Comparison of ENCODE assay signal across 22 cellular contexts in genomic region chr1:3282656-3283430, GRCh38.
"Had no signal": no experiment of that assay in that cellular context is flagged by ENCODE, and none has a peak within 500 bp of the region (broad histone marks: within the 10 kb centered on the region; RNA-seq: fewer than 3 reads in every experiment).

No MANE protein-coding gene starts in this region.

- H3K4me3 ChIP-seq: colonic mucosa, gastrocnemius medialis, lower lobe of right lung, neural progenitor cell, right lobe of liver, upper lobe of left lung, vagina had no signal

- FAIRE-seq: bronchial epithelial cell, keratinocyte had no signal

- H3K27ac ChIP-seq: colonic mucosa, gastrocnemius medialis, lower lobe of right lung, neural progenitor cell, right lobe of liver, upper lobe of left lung, vagina had no signal

- H3K9ac ChIP-seq: neural progenitor cell had no signal

- H3K36me3 ChIP-seq: colonic mucosa, gastrocnemius medialis, lower lobe of right lung, neural progenitor cell, right lobe of liver, upper lobe of left lung, vagina had no signal

- H3K4me1 ChIP-seq: colonic mucosa, gastrocnemius medialis, lower lobe of right lung, right lobe of liver, vagina had no signal

- H2AFZ ChIP-seq: neural progenitor cell had no signal

- H3K9me3 ChIP-seq: colonic mucosa, gastrocnemius medialis, lower lobe of right lung, right lobe of liver, upper lobe of left lung, vagina had no signal

- ATAC-seq: activated CD8-positive, alpha-beta memory T cell treated with anti-CD3 and anti-CD28 coated beads, Interleukin-2, amount 10 ng/mL, durations not matched to agents 7 days and 5 days; activated CD8-positive, alpha-beta T cell treated with anti-CD3 and anti-CD28 coated beads, Interleukin-2, amount 10 ng/mL, durations not matched to agents 7 days and 5 days; activated naive CD8-positive, alpha-beta T cell treated with anti-CD3 and anti-CD28 coated beads, Interleukin-2, amount 50 U/mL, for 24 hours; gastrocnemius medialis; natural killer cell had no signal

- H3K27me3 ChIP-seq: colonic mucosa, neural progenitor cell, right lobe of liver, upper lobe of left lung, vagina had no signal

- DNase-seq: activated B cell treated with CpG ODN at 0.5 μM for 24 hours; activated CD8-positive, alpha-beta memory T cell treated with anti-CD3 and anti-CD28 coated beads, Interleukin-2, amount 10 ng/mL, durations not matched to agents 7 days and 5 days; activated CD8-positive, alpha-beta T cell treated with anti-CD3 and anti-CD28 coated beads, Interleukin-2, amount 10 ng/mL, durations not matched to agents 7 days and 5 days; activated naive CD8-positive, alpha-beta T cell treated with anti-CD3 and anti-CD28 coated beads, Interleukin-2, amount 50 U/mL, for 24 hours; activated T-cell treated with anti-CD3 and anti-CD28 coated beads, Interleukin-2, amount 50 U/mL, for 48 hours; colonic mucosa; effector memory CD4-positive, alpha-beta T cell; gastrocnemius medialis; glutamatergic neuron; hippocampal formation; lower lobe of right lung; mesenchymal stem cell; natural killer cell; right lobe of liver; stimulated activated CD4-positive, alpha-beta T cell treated with anti-CD3 and anti-CD28 coated beads, Interleukin-2, amount 100 ng/mL, for 48 hours; stimulated activated naive CD4-positive, alpha-beta T cell treated with Interleukin-2 at 50 U/mL for 16 hours; T-helper 1 cell had no signal
